9 cellular contexts compared by ENCODE assay signal in genomic region chr21:34201001-34201400, GRCh38.
DNase-seq lines count a peak whose midpoint lies in the region; ATAC-seq and TF ChIP-seq lines count a peak whose summit lies in the region.
"Had no signal": no experiment of that assay in that cellular context is flagged by ENCODE, and none has a peak within 500 bp of the region (broad histone marks: within the 10 kb centered on the region; RNA-seq: fewer than 3 reads in every experiment).

No MANE protein-coding gene starts in this region.

- no peaks in the 10 kb centered on the region for H3K36me3 Mint-ChIP-seq in activated T-cell treated with anti-CD3 and anti-CD28 coated beads, Interleukin-2, amount 50 U/mL, for 24 hours (ENCODE audit: low read depth)
- H3K36me3 Mint-ChIP-seq in activated T-helper 17 cell treated with anti-CD3 and anti-CD28 coated beads, Interleukin-2, amount 50 U/mL, for 72 hours (ENCODE audit: low read depth) = no peaks in the 10 kb centered on the region

- H3K4me1 Mint-ChIP-seq in activated T-cell treated with anti-CD3 and anti-CD28 coated beads, Interleukin-2, amount 50 U/mL, for 24 hours (ENCODE audit: low read depth) = peaks cover 53% of the 10 kb centered on the region
- H3K4me1 Mint-ChIP-seq in activated T-helper 17 cell treated with anti-CD3 and anti-CD28 coated beads, Interleukin-2, amount 50 U/mL, for 72 hours = peaks cover 18% of the 10 kb centered on the region

- intact Hi-C loops in tibial artery (cut with DNase I; ENCODE audit: low total_unique reads) = loop anchor here (5.0 kb wide), 2 partner anchors 129 to 136 kb away; partner anchors contain the start of genes MRPS6 and SLC5A3

- peak overlapping the region; percentile 67 for H3K4me3 Mint-ChIP-seq in activated T-cell treated with anti-CD3 and anti-CD28 coated beads, Interleukin-2, amount 50 U/mL, for 24 hours
- peak overlapping the region; percentile 76 for H3K4me3 Mint-ChIP-seq in activated T-helper 17 cell treated with anti-CD3 and anti-CD28 coated beads, Interleukin-2, amount 50 U/mL, for 72 hours

- H3K36me3 ChIP-seq in tibial artery = no peaks in the 10 kb centered on the region

- no peaks in the 10 kb centered on the region for H3K9me3 Mint-ChIP-seq in activated T-cell treated with anti-CD3 and anti-CD28 coated beads, Interleukin-2, amount 50 U/mL, for 24 hours
- no peaks in the 10 kb centered on the region for H3K9me3 Mint-ChIP-seq in activated T-helper 17 cell treated with anti-CD3 and anti-CD28 coated beads, Interleukin-2, amount 50 U/mL, for 72 hours

- H3K27ac ChIP-seq in tibial artery = peak overlapping the region; percentile 71 to 78

- peak overlapping the region; percentile 49 to 60 for H3K4me3 ChIP-seq in tibial artery

- H3K27me3 Mint-ChIP-seq in activated T-cell treated with anti-CD3 and anti-CD28 coated beads, Interleukin-2, amount 50 U/mL, for 24 hours = peaks cover 2% of the 10 kb centered on the region
- H3K27me3 Mint-ChIP-seq in activated T-helper 17 cell treated with anti-CD3 and anti-CD28 coated beads, Interleukin-2, amount 50 U/mL, for 72 hours = no peaks in the 10 kb centered on the region

- H3K27ac Mint-ChIP-seq in activated T-cell treated with anti-CD3 and anti-CD28 coated beads, Interleukin-2, amount 50 U/mL, for 24 hours = peak overlapping the region; percentile 72
- H3K27ac Mint-ChIP-seq in activated T-helper 17 cell treated with anti-CD3 and anti-CD28 coated beads, Interleukin-2, amount 50 U/mL, for 72 hours = peak overlapping the region; percentile 79

- peaks cover 0 to 58% (median 25%) of the 10 kb centered on the region in 4 donors for H3K4me1 ChIP-seq in tibial artery

- ATAC-seq in activated T-helper 17 cell treated with anti-CD3 and anti-CD28 coated beads, Interleukin-2, amount 50 U/mL, for 72 hours (replicated peaks) = no peak
- ATAC-seq in GM21526 (IDR thresholded peaks at IDR 0.05; ENCODE audit: low FRiP score, unreplicated experiment) (no peak), GM19467 (IDR thresholded peaks at IDR 0.05; ENCODE audit: unreplicated experiment) (no peak)

- H3K27me3 ChIP-seq in tibial artery = no peaks in the 10 kb centered on the region

- H3K9me3 ChIP-seq in tibial artery = no peaks in the 10 kb centered on the region

- no peak for TF ChIP-seq CTCF in tibial artery (IDR thresholded peaks at IDR 0.05)

- no peak for DNase-seq in activated T-cell treated with anti-CD3 and anti-CD28 coated beads, Interleukin-2, amount 50 U/mL, for 24 hours
- no peak for DNase-seq in activated T-cell treated with anti-CD3 and anti-CD28 coated beads, Interleukin-2, amount 50 U/mL, for 1 hour
- DNase-seq in medulla oblongata (ENCODE audit: extremely low spot score) (peak; percentile 27), tibial artery (no peak), NCI-H2171 (lab: John Stamatoyannopoulos, UW) (no peak)
- DNase-seq: stimulated activated CD4-positive, alpha-beta T cell treated with anti-CD3 and anti-CD28 coated beads, Interleukin-1b, Interleukin-23, amount 100 ng/mL, for 48 hours had no signal
